1 cellular context compared by ENCODE assay signal in the genomic region with DNA sequence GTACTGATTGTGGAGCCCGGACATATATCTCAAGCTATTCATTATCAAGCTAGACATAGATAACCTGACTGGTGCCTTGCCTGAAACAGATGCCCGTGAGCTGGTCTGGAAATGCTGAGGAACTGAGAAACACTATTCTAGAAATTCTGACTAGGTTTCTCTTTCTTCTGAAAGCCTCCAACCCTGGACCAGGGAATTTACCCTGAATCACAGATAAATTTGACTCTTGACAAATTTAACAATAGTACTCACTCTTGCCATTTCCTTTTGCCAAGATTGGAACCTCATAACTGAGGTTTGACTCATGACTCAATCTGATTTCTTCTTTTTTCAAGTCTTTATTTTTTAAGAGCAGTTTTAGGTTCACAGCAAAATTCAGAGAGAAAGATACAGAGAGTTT.
A peak's percentile ranks its signal among the peaks of the same experiment; 100 is the strongest.
TF ChIP-seq lines count a peak whose summit lies in the region.

No MANE protein-coding gene starts in this region.

TF ChIP-seq in GM12878, 131 proteins besides CTCF, POLR2A, EP300 and RAD21 (continued from another document and continues in another):
- TF ChIP-seq, protein P1, sequence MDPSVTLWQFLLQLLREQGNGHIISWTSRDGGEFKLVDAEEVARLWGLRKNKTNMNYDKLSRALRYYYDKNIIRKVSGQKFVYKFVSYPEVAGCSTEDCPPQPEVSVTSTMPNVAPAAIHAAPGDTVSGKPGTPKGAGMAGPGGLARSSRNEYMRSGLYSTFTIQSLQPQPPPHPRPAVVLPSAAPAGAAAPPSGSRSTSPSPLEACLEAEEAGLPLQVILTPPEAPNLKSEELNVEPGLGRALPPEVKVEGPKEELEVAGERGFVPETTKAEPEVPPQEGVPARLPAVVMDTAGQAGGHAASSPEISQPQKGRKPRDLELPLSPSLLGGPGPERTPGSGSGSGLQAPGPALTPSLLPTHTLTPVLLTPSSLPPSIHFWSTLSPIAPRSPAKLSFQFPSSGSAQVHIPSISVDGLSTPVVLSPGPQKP (IDR thresholded peaks at IDR 0.05; ENCODE audit: low read depth, low read length): no peak
- TF ChIP-seq TCF7 (IDR thresholded peaks at IDR 0.05; ENCODE audit: borderline replicate concordance) (0 out of 2 replicates have a peak, but pooled peaks have one; percentile 27), CREM (IDR thresholded peaks at IDR 0.05; ENCODE audit: low read depth) (peak; percentile 52; the same call in 1 of the 2 replicates), NFXL1 (IDR thresholded peaks at IDR 0.05; ENCODE audit: borderline replicate concordance) (no peak), NFIC (IDR thresholded peaks at IDR 0.05; ENCODE audit: low read depth, low read length) (peak; percentile 92), SIX5 (IDR thresholded peaks at IDR 0.05; ENCODE audit: low read depth, low read length, severe bottlenecking) (no peak), ASH2L (IDR thresholded peaks at IDR 0.05; ENCODE audit: borderline replicate concordance, low read depth) (no peak), PML (IDR thresholded peaks at IDR 0.05; ENCODE audit: low read length) (0 out of 2 replicates have a peak, but pooled peaks have one; percentile 36), SMAD1 (IDR thresholded peaks at IDR 0.05; ENCODE audit: low read depth, partially characterized antibody) (no peak), YY1 (IDR thresholded peaks at IDR 0.05; ENCODE audit: low read depth, low read length) (no peak), TARDBP (IDR thresholded peaks at IDR 0.05; ENCODE audit: borderline replicate concordance) (no peak), ZZZ3 (IDR thresholded peaks at IDR 0.05; ENCODE audit: control insufficient read depth, insufficient read length, low read depth) (no peak), JUNB (IDR thresholded peaks at IDR 0.05) (peak; percentile 66), POU2F2 (IDR thresholded peaks at IDR 0.05; ENCODE audit: borderline replicate concordance, low read depth, low read length) (no peak), NR2C2 (IDR thresholded peaks at IDR 0.05; ENCODE audit: borderline replicate concordance, control insufficient read depth, insufficient read length, low read depth) (no peak), CHD4 (IDR thresholded peaks at IDR 0.05) (no peak), EED (IDR thresholded peaks at IDR 0.05; ENCODE audit: low read depth) (peak; percentile 73), IKZF2 (IDR thresholded peaks at IDR 0.05) (peak; percentile 73 to 75), MXI1 (IDR thresholded peaks at IDR 0.05; ENCODE audit: low read depth, low read length) (no peak), SPI1 (IDR thresholded peaks at IDR 0.05; ENCODE audit: borderline replicate concordance, insufficient read depth, low read depth, low read length) (peak; percentile 94), FOS (IDR thresholded peaks at IDR 0.05; ENCODE audit: borderline replicate concordance, extremely low read depth, insufficient read length) (no peak), BHLHE40 (IDR thresholded peaks at IDR 0.05; ENCODE audit: borderline replicate concordance in 1 of 2, low read depth in 2 of 2, low read length in 1 of 2) (peak; percentile 47 to 51; a peak in 2 of 4 replicates), MEF2B (IDR thresholded peaks at IDR 0.05; ENCODE audit: partially characterized antibody, poor library complexity, severe bottlenecking) (no peak), PAX5 (IDR thresholded peaks at IDR 0.05; ENCODE audit: borderline replicate concordance, low read depth, low read length) (no peak), FOXK2 (IDR thresholded peaks at IDR 0.05) (no peak), WRNIP1 (IDR thresholded peaks at IDR 0.05; ENCODE audit: borderline replicate concordance, low read depth, low read length) (no peak), MYB (IDR thresholded peaks at IDR 0.05; ENCODE audit: borderline replicate concordance, low read depth, low read length) (no peak), CEBPB (IDR thresholded peaks at IDR 0.05; ENCODE audit: borderline replicate concordance in 1 of 2, low read depth in 2 of 2, low read length in 2 of 2) (no peak), GATAD2B (conservative IDR thresholded peaks at IDR 0.05; ENCODE audit: low read depth) (no peak), MEF2A (IDR thresholded peaks at IDR 0.05; ENCODE audit: insufficient read depth, low read depth, low read length) (peak; percentile 64; the same call in 1 of the 2 replicates), GABPA (IDR thresholded peaks at IDR 0.05; ENCODE audit: low read depth) (no peak), ZNF274 (IDR thresholded peaks at IDR 0.05; ENCODE audit: insufficient read depth, insufficient read length) (no peak)
- TF ChIP-seq, protein P2, sequence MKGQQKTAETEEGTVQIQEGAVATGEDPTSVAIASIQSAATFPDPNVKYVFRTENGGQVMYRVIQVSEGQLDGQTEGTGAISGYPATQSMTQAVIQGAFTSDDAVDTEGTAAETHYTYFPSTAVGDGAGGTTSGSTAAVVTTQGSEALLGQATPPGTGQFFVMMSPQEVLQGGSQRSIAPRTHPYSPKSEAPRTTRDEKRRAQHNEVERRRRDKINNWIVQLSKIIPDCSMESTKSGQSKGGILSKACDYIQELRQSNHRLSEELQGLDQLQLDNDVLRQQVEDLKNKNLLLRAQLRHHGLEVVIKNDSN (IDR thresholded peaks at IDR 0.05; ENCODE audit: borderline replicate concordance, extremely low read length, insufficient read depth, low read depth, low read length): no peak
- TF ChIP-seq, protein P3, sequence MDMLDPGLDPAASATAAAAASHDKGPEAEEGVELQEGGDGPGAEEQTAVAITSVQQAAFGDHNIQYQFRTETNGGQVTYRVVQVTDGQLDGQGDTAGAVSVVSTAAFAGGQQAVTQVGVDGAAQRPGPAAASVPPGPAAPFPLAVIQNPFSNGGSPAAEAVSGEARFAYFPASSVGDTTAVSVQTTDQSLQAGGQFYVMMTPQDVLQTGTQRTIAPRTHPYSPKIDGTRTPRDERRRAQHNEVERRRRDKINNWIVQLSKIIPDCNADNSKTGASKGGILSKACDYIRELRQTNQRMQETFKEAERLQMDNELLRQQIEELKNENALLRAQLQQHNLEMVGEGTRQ (IDR thresholded peaks at IDR 0.05; ENCODE audit: borderline replicate concordance, low read depth, low read length): no peak
- TF ChIP-seq, protein P4, sequence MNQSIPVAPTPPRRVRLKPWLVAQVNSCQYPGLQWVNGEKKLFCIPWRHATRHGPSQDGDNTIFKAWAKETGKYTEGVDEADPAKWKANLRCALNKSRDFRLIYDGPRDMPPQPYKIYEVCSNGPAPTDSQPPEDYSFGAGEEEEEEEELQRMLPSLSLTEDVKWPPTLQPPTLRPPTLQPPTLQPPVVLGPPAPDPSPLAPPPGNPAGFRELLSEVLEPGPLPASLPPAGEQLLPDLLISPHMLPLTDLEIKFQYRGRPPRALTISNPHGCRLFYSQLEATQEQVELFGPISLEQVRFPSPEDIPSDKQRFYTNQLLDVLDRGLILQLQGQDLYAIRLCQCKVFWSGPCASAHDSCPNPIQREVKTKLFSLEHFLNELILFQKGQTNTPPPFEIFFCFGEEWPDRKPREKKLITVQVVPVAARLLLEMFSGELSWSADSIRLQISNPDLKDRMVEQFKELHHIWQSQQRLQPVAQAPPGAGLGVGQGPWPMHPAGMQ (IDR thresholded peaks at IDR 0.05; ENCODE audit: borderline replicate concordance): no peak
- TF ChIP-seq, protein P5, sequence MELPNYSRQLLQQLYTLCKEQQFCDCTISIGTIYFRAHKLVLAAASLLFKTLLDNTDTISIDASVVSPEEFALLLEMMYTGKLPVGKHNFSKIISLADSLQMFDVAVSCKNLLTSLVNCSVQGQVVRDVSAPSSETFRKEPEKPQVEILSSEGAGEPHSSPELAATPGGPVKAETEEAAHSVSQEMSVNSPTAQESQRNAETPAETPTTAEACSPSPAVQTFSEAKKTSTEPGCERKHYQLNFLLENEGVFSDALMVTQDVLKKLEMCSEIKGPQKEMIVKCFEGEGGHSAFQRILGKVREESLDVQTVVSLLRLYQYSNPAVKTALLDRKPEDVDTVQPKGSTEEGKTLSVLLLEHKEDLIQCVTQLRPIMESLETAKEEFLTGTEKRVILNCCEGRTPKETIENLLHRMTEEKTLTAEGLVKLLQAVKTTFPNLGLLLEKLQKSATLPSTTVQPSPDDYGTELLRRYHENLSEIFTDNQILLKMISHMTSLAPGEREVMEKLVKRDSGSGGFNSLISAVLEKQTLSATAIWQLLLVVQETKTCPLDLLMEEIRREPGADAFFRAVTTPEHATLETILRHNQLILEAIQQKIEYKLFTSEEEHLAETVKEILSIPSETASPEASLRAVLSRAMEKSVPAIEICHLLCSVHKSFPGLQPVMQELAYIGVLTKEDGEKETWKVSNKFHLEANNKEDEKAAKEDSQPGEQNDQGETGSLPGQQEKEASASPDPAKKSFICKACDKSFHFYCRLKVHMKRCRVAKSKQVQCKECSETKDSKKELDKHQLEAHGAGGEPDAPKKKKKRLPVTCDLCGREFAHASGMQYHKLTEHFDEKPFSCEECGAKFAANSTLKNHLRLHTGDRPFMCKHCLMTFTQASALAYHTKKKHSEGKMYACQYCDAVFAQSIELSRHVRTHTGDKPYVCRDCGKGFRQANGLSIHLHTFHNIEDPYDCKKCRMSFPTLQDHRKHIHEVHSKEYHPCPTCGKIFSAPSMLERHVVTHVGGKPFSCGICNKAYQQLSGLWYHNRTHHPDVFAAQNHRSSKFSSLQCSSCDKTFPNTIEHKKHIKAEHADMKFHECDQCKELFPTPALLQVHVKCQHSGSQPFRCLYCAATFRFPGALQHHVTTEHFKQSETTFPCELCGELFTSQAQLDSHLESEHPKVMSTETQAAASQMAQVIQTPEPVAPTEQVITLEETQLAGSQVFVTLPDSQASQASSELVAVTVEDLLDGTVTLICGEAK (IDR thresholded peaks at IDR 0.05; ENCODE audit: borderline replicate concordance): no peak
- TF ChIP-seq, protein P6, sequence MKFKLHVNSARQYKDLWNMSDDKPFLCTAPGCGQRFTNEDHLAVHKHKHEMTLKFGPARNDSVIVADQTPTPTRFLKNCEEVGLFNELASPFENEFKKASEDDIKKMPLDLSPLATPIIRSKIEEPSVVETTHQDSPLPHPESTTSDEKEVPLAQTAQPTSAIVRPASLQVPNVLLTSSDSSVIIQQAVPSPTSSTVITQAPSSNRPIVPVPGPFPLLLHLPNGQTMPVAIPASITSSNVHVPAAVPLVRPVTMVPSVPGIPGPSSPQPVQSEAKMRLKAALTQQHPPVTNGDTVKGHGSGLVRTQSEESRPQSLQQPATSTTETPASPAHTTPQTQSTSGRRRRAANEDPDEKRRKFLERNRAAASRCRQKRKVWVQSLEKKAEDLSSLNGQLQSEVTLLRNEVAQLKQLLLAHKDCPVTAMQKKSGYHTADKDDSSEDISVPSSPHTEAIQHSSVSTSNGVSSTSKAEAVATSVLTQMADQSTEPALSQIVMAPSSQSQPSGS (IDR thresholded peaks at IDR 0.05; ENCODE audit: low read length): peak; percentile 76
- TF ChIP-seq, protein P7, sequence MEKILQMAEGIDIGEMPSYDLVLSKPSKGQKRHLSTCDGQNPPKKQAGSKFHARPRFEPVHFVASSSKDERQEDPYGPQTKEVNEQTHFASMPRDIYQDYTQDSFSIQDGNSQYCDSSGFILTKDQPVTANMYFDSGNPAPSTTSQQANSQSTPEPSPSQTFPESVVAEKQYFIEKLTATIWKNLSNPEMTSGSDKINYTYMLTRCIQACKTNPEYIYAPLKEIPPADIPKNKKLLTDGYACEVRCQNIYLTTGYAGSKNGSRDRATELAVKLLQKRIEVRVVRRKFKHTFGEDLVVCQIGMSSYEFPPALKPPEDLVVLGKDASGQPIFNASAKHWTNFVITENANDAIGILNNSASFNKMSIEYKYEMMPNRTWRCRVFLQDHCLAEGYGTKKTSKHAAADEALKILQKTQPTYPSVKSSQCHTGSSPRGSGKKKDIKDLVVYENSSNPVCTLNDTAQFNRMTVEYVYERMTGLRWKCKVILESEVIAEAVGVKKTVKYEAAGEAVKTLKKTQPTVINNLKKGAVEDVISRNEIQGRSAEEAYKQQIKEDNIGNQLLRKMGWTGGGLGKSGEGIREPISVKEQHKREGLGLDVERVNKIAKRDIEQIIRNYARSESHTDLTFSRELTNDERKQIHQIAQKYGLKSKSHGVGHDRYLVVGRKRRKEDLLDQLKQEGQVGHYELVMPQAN (conservative IDR thresholded peaks at IDR 0.05): no peak
- TF ChIP-seq, protein P8, sequence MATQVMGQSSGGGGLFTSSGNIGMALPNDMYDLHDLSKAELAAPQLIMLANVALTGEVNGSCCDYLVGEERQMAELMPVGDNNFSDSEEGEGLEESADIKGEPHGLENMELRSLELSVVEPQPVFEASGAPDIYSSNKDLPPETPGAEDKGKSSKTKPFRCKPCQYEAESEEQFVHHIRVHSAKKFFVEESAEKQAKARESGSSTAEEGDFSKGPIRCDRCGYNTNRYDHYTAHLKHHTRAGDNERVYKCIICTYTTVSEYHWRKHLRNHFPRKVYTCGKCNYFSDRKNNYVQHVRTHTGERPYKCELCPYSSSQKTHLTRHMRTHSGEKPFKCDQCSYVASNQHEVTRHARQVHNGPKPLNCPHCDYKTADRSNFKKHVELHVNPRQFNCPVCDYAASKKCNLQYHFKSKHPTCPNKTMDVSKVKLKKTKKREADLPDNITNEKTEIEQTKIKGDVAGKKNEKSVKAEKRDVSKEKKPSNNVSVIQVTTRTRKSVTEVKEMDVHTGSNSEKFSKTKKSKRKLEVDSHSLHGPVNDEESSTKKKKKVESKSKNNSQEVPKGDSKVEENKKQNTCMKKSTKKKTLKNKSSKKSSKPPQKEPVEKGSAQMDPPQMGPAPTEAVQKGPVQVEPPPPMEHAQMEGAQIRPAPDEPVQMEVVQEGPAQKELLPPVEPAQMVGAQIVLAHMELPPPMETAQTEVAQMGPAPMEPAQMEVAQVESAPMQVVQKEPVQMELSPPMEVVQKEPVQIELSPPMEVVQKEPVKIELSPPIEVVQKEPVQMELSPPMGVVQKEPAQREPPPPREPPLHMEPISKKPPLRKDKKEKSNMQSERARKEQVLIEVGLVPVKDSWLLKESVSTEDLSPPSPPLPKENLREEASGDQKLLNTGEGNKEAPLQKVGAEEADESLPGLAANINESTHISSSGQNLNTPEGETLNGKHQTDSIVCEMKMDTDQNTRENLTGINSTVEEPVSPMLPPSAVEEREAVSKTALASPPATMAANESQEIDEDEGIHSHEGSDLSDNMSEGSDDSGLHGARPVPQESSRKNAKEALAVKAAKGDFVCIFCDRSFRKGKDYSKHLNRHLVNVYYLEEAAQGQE (IDR thresholded peaks at IDR 0.05; ENCODE audit: low read depth, low read length): no peak
- TF ChIP-seq, protein P9, sequence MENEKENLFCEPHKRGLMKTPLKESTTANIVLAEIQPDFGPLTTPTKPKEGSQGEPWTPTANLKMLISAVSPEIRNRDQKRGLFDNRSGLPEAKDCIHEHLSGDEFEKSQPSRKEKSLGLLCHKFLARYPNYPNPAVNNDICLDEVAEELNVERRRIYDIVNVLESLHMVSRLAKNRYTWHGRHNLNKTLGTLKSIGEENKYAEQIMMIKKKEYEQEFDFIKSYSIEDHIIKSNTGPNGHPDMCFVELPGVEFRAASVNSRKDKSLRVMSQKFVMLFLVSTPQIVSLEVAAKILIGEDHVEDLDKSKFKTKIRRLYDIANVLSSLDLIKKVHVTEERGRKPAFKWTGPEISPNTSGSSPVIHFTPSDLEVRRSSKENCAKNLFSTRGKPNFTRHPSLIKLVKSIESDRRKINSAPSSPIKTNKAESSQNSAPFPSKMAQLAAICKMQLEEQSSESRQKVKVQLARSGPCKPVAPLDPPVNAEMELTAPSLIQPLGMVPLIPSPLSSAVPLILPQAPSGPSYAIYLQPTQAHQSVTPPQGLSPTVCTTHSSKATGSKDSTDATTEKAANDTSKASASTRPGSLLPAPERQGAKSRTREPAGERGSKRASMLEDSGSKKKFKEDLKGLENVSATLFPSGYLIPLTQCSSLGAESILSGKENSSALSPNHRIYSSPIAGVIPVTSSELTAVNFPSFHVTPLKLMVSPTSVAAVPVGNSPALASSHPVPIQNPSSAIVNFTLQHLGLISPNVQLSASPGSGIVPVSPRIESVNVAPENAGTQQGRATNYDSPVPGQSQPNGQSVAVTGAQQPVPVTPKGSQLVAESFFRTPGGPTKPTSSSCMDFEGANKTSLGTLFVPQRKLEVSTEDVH (IDR thresholded peaks at IDR 0.05; ENCODE audit: low read depth, partially characterized antibody): no peak
- TF ChIP-seq, protein P10, sequence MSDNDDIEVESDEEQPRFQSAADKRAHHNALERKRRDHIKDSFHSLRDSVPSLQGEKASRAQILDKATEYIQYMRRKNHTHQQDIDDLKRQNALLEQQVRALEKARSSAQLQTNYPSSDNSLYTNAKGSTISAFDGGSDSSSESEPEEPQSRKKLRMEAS (IDR thresholded peaks at IDR 0.05; ENCODE audit: low read depth, low read length): no peak
